ENCODE assay signal across 7 cellular contexts in the genomic region with DNA sequence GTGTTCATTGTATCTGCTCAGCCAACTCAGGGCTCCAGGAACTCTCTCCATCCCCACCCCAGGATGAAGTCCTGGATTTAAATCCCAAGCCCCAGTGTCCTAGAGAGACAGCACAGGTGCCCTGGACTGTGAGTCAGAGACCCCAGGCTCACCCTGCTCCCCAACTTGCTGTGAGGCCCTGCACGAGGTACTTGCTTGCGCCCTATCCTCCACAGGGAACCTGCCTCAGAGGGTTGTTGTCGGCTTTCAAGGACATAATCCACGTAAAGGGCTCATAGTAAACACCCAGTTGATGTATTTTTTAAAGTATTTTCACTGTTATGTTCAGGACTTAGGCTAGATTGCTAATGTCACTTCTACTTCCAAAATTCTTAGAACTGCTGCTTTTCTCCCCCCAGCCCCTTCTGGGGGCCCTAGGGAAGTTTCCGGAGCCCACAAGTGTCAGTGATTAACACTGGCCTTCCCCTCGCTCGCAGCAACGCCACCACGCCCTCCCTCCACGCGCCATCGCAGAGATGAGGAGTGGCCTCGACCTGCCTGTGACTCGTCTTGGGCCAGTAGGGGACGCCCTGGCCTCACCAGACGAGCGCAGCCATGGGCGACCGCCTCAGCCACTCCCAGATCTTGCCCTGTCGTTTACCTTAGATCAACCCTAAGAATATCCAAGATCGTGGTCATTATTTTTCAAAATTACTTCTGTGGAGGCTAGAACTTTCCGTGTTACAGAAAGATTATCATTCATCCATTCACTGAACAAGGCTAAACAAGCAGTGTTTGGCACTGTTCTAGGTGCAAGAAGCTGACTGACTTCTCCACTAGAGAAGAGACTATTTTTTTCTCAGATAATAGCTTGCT. TPM values are rescaled to one million over a fixed set of nuclear protein-coding genes. Genes with fewer than 3 reads are reported as not detected.
DNase-seq lines count a peak whose midpoint lies in the region; ATAC-seq and TF ChIP-seq lines count a peak whose summit lies in the region.

No MANE protein-coding gene starts in this region.

- H3K27me3 Mint-ChIP-seq in T-helper 2 cell treated with Interferon-gamma antibody and Interleukin-4, amounts not matched to agents 5 μg/mL and 100 μg/mL, for 36 hours (ENCODE audit: low read depth) = no peaks in the 10 kb centered on the region

- DNase-seq in NCI-H1417 (lab: John Stamatoyannopoulos, UW) (peak; percentile 68 to 85 (median 76)), ascending aorta (ENCODE audit: low spot score in 2 of 2) (peak; percentile 73 to 93)
- DNase-seq in T-helper 2 cell treated with Interferon-gamma antibody and Interleukin-4, amounts not matched to agents 5 μg/mL and 100 μg/mL, for 36 hours (ENCODE audit: low spot score) = peak; percentile 88

- H3K4me2 ChIP-seq in skeletal muscle satellite cell (ENCODE audit: low read length) = peak overlapping the region; percentile 79

- peak; percentile 37 for ATAC-seq in GM18499 (IDR thresholded peaks at IDR 0.05; ENCODE audit: insufficient read depth, unreplicated experiment)
- ATAC-seq in HG02840 (IDR thresholded peaks at IDR 0.05; ENCODE audit: low FRiP score, unreplicated experiment) = peak; percentile 75

- peak; percentile 90 to 99 (median 94) for TF ChIP-seq CTCF in ascending aorta (IDR thresholded peaks at IDR 0.05)

- H3K9ac ChIP-seq in iPS-15b (ENCODE audit: low read depth, low read length) (no peak overlapping the region), skeletal muscle satellite cell (ENCODE audit: low read depth, low read length) (peak overlapping the region; percentile 43)

- H3K27me3 ChIP-seq in ascending aorta (no peaks in the 10 kb centered on the region), iPS-15b (ENCODE audit: control insufficient read depth, insufficient read depth, low read length) (no peaks in the 10 kb centered on the region), skeletal muscle satellite cell (ENCODE audit: control insufficient read depth, insufficient read depth, low read length) (no peaks in the 10 kb centered on the region)

- H3K4me3 ChIP-seq in ascending aorta (peak overlapping the region in 1 of 2 donors; percentile 24), iPS-15b (ENCODE audit: low read depth, low read length) (peak overlapping the region; percentile 26), skeletal muscle satellite cell (ENCODE audit: low read length) (peak overlapping the region; percentile 57)

- H3K27ac Mint-ChIP-seq in T-helper 2 cell treated with Interferon-gamma antibody and Interleukin-4, amounts not matched to agents 5 μg/mL and 100 μg/mL, for 36 hours = peak overlapping the region; percentile 52

- H3K4me1 ChIP-seq in ascending aorta (peaks cover 0 to 10% of the 10 kb centered on the region in 2 donors), iPS-15b (ENCODE audit: control insufficient read depth, insufficient read depth, low read length) (peaks cover 11% of the 10 kb centered on the region), skeletal muscle satellite cell (ENCODE audit: control insufficient read depth, insufficient read depth, low read length) (peaks cover 41% of the 10 kb centered on the region)

- H3K9me3 ChIP-seq in ascending aorta (no peaks in the 10 kb centered on the region), iPS-15b (ENCODE audit: control insufficient read depth, insufficient read depth, low read length) (no peaks in the 10 kb centered on the region), skeletal muscle satellite cell (replicated peaks; ENCODE audit: low read length) (no peaks in the 10 kb centered on the region)

- H3K36me3 ChIP-seq in ascending aorta (no peaks in the 10 kb centered on the region), iPS-15b (ENCODE audit: control insufficient read depth, insufficient read depth, low read length) (no peaks in the 10 kb centered on the region), skeletal muscle satellite cell (ENCODE audit: insufficient read depth, low read length) (no peaks in the 10 kb centered on the region)

- intact Hi-C loops in ascending aorta (cut with DNase I) = loop anchor here (1.0 to 5.0 kb wide), 4 partner anchors 24 to 229 kb away; a partner anchor contains a TSS

- H3K9me3 Mint-ChIP-seq in T-helper 2 cell treated with Interferon-gamma antibody and Interleukin-4, amounts not matched to agents 5 μg/mL and 100 μg/mL, for 36 hours = no peaks in the 10 kb centered on the region

- peak overlapping the region; percentile 39 for H3K4me3 Mint-ChIP-seq in T-helper 2 cell treated with Interferon-gamma antibody and Interleukin-4, amounts not matched to agents 5 μg/mL and 100 μg/mL, for 36 hours

- peaks cover 6% of the 10 kb centered on the region for H3K36me3 Mint-ChIP-seq in T-helper 2 cell treated with Interferon-gamma antibody and Interleukin-4, amounts not matched to agents 5 μg/mL and 100 μg/mL, for 36 hours (ENCODE audit: low read depth)

- peak overlapping the region in 1 of 2 donors; percentile 21 for H3K27ac ChIP-seq in ascending aorta

- H3K4me1 Mint-ChIP-seq in T-helper 2 cell treated with Interferon-gamma antibody and Interleukin-4, amounts not matched to agents 5 μg/mL and 100 μg/mL, for 36 hours (ENCODE audit: low read depth) = peaks cover 56% of the 10 kb centered on the region

RNA-seq across cellular contexts. Expression of a gene that starts 6.0 kb away (rescaled TPM):
- total RNA-seq in ascending aorta = 365 TPM
- total RNA-seq in skeletal muscle satellite cell (2012; rRNA removed) = 61.1 and 87.6 TPM in 2 replicates
